8 cellular contexts compared by ENCODE assay signal in genomic region chr19:45681391-45682015, GRCh38.
DNase-seq lines count a peak whose midpoint lies in the region; ATAC-seq and TF ChIP-seq lines count a peak whose summit lies in the region.

No MANE protein-coding gene starts in this region.

- H3K4me3 ChIP-seq in choroid plexus epithelial cell (ENCODE audit: low read depth, low read length), result peak overlapping the region; percentile 46

- peak overlapping the region; percentile 96 for H3K27ac ChIP-seq in layer of hippocampus (ENCODE audit: low read depth, low read length)

- peak; percentile 73 for TF ChIP-seq CTCF in choroid plexus epithelial cell (conservative IDR thresholded peaks at IDR 0.05; ENCODE audit: low read depth, low read length)

- DNase-seq in NK-92 treated with Interleukin-12 subunit alpha and Interleukin-12 subunit beta, amount 100 ng/mL, for 24 hours (lab: John Stamatoyannopoulos, UW), result peak; percentile 68
- DNase-seq in NK-92 (lab: John Stamatoyannopoulos, UW; ENCODE audit: unreplicated experiment), result no peak
- peak; percentile 42 for DNase-seq in NCI-H345 treated with DMSO at 0.1 percent for 48 hours (lab: John Stamatoyannopoulos, UW; ENCODE audit: unreplicated experiment)
- peak; percentile 78 for DNase-seq in activated CD4-positive, alpha-beta T cell treated with anti-CD3 and anti-CD28 coated beads for 1 hour
- DNase-seq in choroid plexus epithelial cell (ENCODE audit: low read depth), result peak; percentile 83
- DNase-seq in stimulated activated CD4-positive, alpha-beta T cell treated with anti-CD3 and anti-CD28 coated beads, Interleukin-15, amount 100 ng/mL, for 48 hours (ENCODE audit: low read depth in 2 of 2), result peak; percentile 68 to 75

- ATAC-seq in HG03175 (IDR thresholded peaks at IDR 0.05; ENCODE audit: unreplicated experiment), result peak; percentile 74

- H3K27me3 ChIP-seq in layer of hippocampus (ENCODE audit: control insufficient read depth, insufficient read depth, low read length), result peaks cover 7% of the 10 kb centered on the region
